ENCODE assay signal across 11 cellular contexts in the genomic region with DNA sequence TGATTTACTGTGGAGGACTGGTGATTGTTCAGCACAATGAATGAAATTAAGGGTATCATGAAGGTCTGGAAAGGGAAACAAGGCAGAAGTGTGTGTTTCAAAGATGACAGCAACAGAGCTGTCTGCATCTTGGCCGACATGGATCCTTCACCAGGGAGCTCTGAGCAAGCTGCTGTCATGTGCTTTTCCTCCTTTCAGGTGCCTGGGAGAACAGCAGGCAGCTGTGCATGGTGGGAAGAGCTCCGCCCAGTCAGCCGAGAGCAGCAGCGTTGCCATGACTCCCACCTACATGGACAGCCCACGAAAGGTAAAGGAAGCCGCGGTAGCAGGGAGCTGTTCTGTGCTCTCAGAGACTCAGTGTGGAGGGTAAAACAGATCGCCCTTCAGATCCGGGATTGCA.
DNase-seq lines count a peak whose midpoint lies in the region; ATAC-seq and TF ChIP-seq lines count a peak whose summit lies in the region.
"Had no signal": no experiment of that assay in that cellular context is flagged by ENCODE, and none has a peak within 500 bp of the region (broad histone marks: within the 10 kb centered on the region; RNA-seq: fewer than 3 reads in every experiment).

No MANE protein-coding gene starts in this region.

- DNase-seq in IMR-90 (no peak), NCI-H2227 treated with DMSO at 0.1 percent for 48 hours (lab: John Stamatoyannopoulos, UW) (peak; percentile 83), ecto neural progenitor cell (ENCODE audit: low spot score) (peak; percentile 80), occipital lobe (lab: John Stamatoyannopoulos, UW) (peak; percentile 62), SIG-M5 (lab: John Stamatoyannopoulos, UW) (no peak), lower lobe of right lung (no peak)
- DNase-seq in activated CD4-positive, alpha-beta T cell treated with anti-CD3 and anti-CD28 coated beads for 4 hours: no peak
- DNase-seq: activated CD4-positive, alpha-beta T cell treated with anti-CD3 and anti-CD28 coated beads, Interleukin-2, amount 50 U/mL, for 48 hours; uterus had no signal

- no peak overlapping the region for H4K8ac ChIP-seq in IMR-90 (ENCODE audit: low read depth in 2 of 2, low read length in 2 of 2)

- no peak overlapping the region for H3K4me2 ChIP-seq in IMR-90 (ENCODE audit: low read depth, low read length)

- no peak overlapping the region for H3K14ac ChIP-seq in IMR-90 (replicated peaks; ENCODE audit: low read depth, low read length)

- no peak overlapping the region for H2BK20ac ChIP-seq in IMR-90 (ENCODE audit: low read depth, low read length)

- POLR2A ChIA-PET in IMR-90 (lab: Charles Lee; ENCODE audit: unreplicated experiment): no interaction called here

- no peaks in the 10 kb centered on the region for H3K9me3 ChIP-seq in IMR-90 (ENCODE audit: control insufficient read depth, insufficient read depth, low read length)
- no peaks in the 10 kb centered on the region for H3K9me3 ChIP-seq in lower lobe of right lung
- H3K9me3 ChIP-seq: adrenal gland, uterus had no signal

- dilution Hi-C loops in IMR-90 (cut with HindIII; ENCODE audit: low sequenced_read_pairs, unreplicated experiment): no loop called here

- no peak overlapping the region for H3K18ac ChIP-seq in IMR-90 (ENCODE audit: low read depth, low read length)

- H3K56ac ChIP-seq in IMR-90 (ENCODE audit: extremely low read depth, insufficient read depth, low read length): no peak overlapping the region

- no peak for ATAC-seq in IMR-90 (ENCODE audit: low read depth)
- ATAC-seq in GM19455 (IDR thresholded peaks at IDR 0.05; ENCODE audit: unreplicated experiment): no peak
- ATAC-seq in lower lobe of right lung: no peak

- no TSS peak for BruUV-seq in IMR-90 (replicated peaks; lab: Mats Ljungman, UMichigan)

- H3K9ac ChIP-seq in IMR-90 (ENCODE audit: low read depth, low read length): no peak overlapping the region

- H4K91ac ChIP-seq in IMR-90 (ENCODE audit: insufficient read depth, low read depth, low read length): no peak overlapping the region

- no peak overlapping the region for H4K5ac ChIP-seq in IMR-90 (ENCODE audit: low read depth, low read length)

- intact Hi-C loops in IMR-90 (cut with micrococcal nuclease) (no loop called here), lower lobe of right lung (cut with DNase I) (no loop called here)

- no peaks in the 10 kb centered on the region for H3K79me1 ChIP-seq in IMR-90 (ENCODE audit: low read depth in 1 of 2, low read length in 2 of 2)

- no peaks in the 10 kb centered on the region for H3K27me3 ChIP-seq in IMR-90 (ENCODE audit: control insufficient read depth, insufficient read depth, low read length)
- no peaks in the 10 kb centered on the region for H3K27me3 ChIP-seq in lower lobe of right lung (ENCODE audit: low read depth)
- H3K27me3 ChIP-seq: adrenal gland, uterus had no signal

- no peak overlapping the region for H2AFZ ChIP-seq in IMR-90 (replicated peaks; ENCODE audit: low read length, poor library complexity)

- H2AK5ac ChIP-seq in IMR-90 (ENCODE audit: low read depth, low read length): no peak overlapping the region

- no peak overlapping the region for H3K23ac ChIP-seq in IMR-90 (ENCODE audit: low read depth, low read length)

- H4K20me1 ChIP-seq in IMR-90 (ENCODE audit: insufficient read depth, low read length): no peaks in the 10 kb centered on the region

- H3K9me1 ChIP-seq in IMR-90 (ENCODE audit: insufficient read depth, low read length): peaks cover 5% of the 10 kb centered on the region; the same call in 1 of the 2 replicates

- peaks cover 4% of the 10 kb centered on the region for H3K4me1 ChIP-seq in IMR-90 (ENCODE audit: control insufficient read depth, insufficient read depth, low read length)
- H3K4me1 ChIP-seq in lower lobe of right lung: no peaks in the 10 kb centered on the region
- H3K4me1 ChIP-seq: adrenal gland, uterus had no signal

- peak overlapping the region; percentile 68 for H2AK9ac ChIP-seq in IMR-90 (replicated peaks; ENCODE audit: low read depth, low read length, poor library complexity)

- TF ChIP-seq CTCF in IMR-90 (conservative IDR thresholded peaks at IDR 0.05; ENCODE audit: low read depth, low read length) (no peak), lower lobe of right lung (IDR thresholded peaks at IDR 0.05) (no peak)

- in situ Hi-C loops in IMR-90 (cut with MboI; ENCODE audit: low sequenced_read_pairs): no loop called here

- no peak overlapping the region for H2BK5ac ChIP-seq in IMR-90 (ENCODE audit: low read depth, low read length, poor library complexity, severe bottlenecking)

- no peak for TF ChIP-seq POLR2A in IMR-90 (IDR thresholded peaks at IDR 0.05; ENCODE audit: low read depth, low read length)

- H3K36me3 ChIP-seq in IMR-90 (ENCODE audit: control insufficient read depth, insufficient read depth, low read length): peaks cover 20% of the 10 kb centered on the region
- peaks cover 70% of the 10 kb centered on the region for H3K36me3 ChIP-seq in lower lobe of right lung
- H3K36me3 ChIP-seq: uterus had no signal

- H3K4ac ChIP-seq in IMR-90 (ENCODE audit: low read depth, low read length): no peak overlapping the region

- CTCF ChIA-PET in IMR-90 (lab: Yijun Ruan, JAX): no interaction called here

- no peak for TF ChIP-seq RAD21 in IMR-90 (IDR thresholded peaks at IDR 0.05; ENCODE audit: low read length)

- WGBS in IMR-90 (ENCODE audit: extremely low coverage in 2 of 2, insufficient read length in 1 of 2), 2 experiments: 83% methylated on average over 3 of the region's 9 CpGs; no CpG with 5 or more reads in 1 of the 2 experiments

- H3K27ac ChIP-seq in IMR-90 (ENCODE audit: insufficient read depth, low read length): no peak overlapping the region
- no peak overlapping the region for H3K27ac ChIP-seq in lower lobe of right lung
- H3K27ac ChIP-seq: uterus had no signal

- no peak overlapping the region for H2BK15ac ChIP-seq in IMR-90 (ENCODE audit: low read depth, low read length)

- H3K4me3 ChIP-seq in IMR-90 (ENCODE audit: insufficient read depth, low read depth, low read length) (no peak overlapping the region), lower lobe of right lung (no peak overlapping the region)
- H3K4me3 ChIP-seq: adrenal gland, uterus had no signal

- no peak overlapping the region for H2BK120ac ChIP-seq in IMR-90 (ENCODE audit: low read depth, low read length)

TF ChIP-seq in IMR-90, 13 proteins besides CTCF, POLR2A, EP300 and RAD21:
- TF ChIP-seq SMC3 (IDR thresholded peaks at IDR 0.05; ENCODE audit: low read depth, low read length) (no peak), MXI1 (IDR thresholded peaks at IDR 0.05; ENCODE audit: borderline replicate concordance, low read depth, low read length) (no peak), CEBPB (IDR thresholded peaks at IDR 0.05; ENCODE audit: low read depth, low read length) (no peak), FOS (IDR thresholded peaks at IDR 0.05; ENCODE audit: low read depth, low read length) (no peak), RFX5 (IDR thresholded peaks at IDR 0.05; ENCODE audit: low read depth, low read length) (no peak), RCOR1 (IDR thresholded peaks at IDR 0.05; ENCODE audit: insufficient replicate concordance, low read length) (no peak), MAZ (IDR thresholded peaks at IDR 0.05; ENCODE audit: borderline replicate concordance, low read depth, low read length) (no peak), MAFK (IDR thresholded peaks at IDR 0.05; ENCODE audit: low read depth, low read length) (no peak), NFE2L2 (IDR thresholded peaks at IDR 0.05; ENCODE audit: low read depth, low read length) (no peak), CHD1 (IDR thresholded peaks at IDR 0.05; ENCODE audit: low read depth, low read length) (no peak)
- TF ChIP-seq, protein P1, sequence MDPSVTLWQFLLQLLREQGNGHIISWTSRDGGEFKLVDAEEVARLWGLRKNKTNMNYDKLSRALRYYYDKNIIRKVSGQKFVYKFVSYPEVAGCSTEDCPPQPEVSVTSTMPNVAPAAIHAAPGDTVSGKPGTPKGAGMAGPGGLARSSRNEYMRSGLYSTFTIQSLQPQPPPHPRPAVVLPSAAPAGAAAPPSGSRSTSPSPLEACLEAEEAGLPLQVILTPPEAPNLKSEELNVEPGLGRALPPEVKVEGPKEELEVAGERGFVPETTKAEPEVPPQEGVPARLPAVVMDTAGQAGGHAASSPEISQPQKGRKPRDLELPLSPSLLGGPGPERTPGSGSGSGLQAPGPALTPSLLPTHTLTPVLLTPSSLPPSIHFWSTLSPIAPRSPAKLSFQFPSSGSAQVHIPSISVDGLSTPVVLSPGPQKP (IDR thresholded peaks at IDR 0.05; ENCODE audit: borderline replicate concordance, low read depth, low read length): no peak
- TF ChIP-seq, protein P2, sequence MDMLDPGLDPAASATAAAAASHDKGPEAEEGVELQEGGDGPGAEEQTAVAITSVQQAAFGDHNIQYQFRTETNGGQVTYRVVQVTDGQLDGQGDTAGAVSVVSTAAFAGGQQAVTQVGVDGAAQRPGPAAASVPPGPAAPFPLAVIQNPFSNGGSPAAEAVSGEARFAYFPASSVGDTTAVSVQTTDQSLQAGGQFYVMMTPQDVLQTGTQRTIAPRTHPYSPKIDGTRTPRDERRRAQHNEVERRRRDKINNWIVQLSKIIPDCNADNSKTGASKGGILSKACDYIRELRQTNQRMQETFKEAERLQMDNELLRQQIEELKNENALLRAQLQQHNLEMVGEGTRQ (IDR thresholded peaks at IDR 0.05; ENCODE audit: low read depth, low read length): no peak

Comparison
In these comparisons a context has a peak if more than half of its experiments do, and no peak if none do; other contexts are left out.
1. DNase-seq: peak in NCI-H2227 treated with DMSO at 0.1 percent for 48 hours (single experiment), ecto neural progenitor cell (single experiment) and occipital lobe (single experiment); none in IMR-90 (single experiment), activated CD4-positive, alpha-beta T cell treated with anti-CD3 and anti-CD28 coated beads for 4 hours (0 of 2), SIG-M5 (single experiment) and lower lobe of right lung (single experiment).